14 cellular contexts compared by ENCODE assay signal in genomic region chr12:4700621-4701026, GRCh38. TPM values are rescaled to one million over a fixed set of nuclear protein-coding genes. Genes with fewer than 3 reads are reported as not detected.
DNase-seq lines count a peak whose midpoint lies in the region; ATAC-seq and TF ChIP-seq lines count a peak whose summit lies in the region.
"Had no signal": no experiment of that assay in that cellular context is flagged by ENCODE, and none has a peak within 500 bp of the region (broad histone marks: within the 10 kb centered on the region; RNA-seq: fewer than 3 reads in every experiment).

No MANE protein-coding gene starts in this region.

- no peaks in the 10 kb centered on the region for H3K4me1 ChIP-seq in body of pancreas

- no peaks in the 10 kb centered on the region for H3K36me3 ChIP-seq in body of pancreas (replicated peaks in 1 of 2; ENCODE audit: insufficient read depth in 1 of 2, low read depth in 2 of 2)

- no peak for TF ChIP-seq POLR2A in body of pancreas (IDR thresholded peaks at IDR 0.05)

- DNase-seq in MV-4-11 (lab: John Stamatoyannopoulos, UW): peak; percentile 54
- DNase-seq in body of pancreas: peak; percentile 17 to 54 (median 30)
- DNase-seq in iPS-NIHi11 (ENCODE audit: low spot score): peak; percentile 22
- peak; percentile 13 for DNase-seq in stromal cell of bone marrow (ENCODE audit: low read depth)
- DNase-seq in activated CD4-positive, CD25-positive, alpha-beta regulatory T cell (lab: John Stamatoyannopoulos, UW): no peak
- DNase-seq in NCI-H526 treated with DMSO at 0.1 percent for 48 hours (lab: John Stamatoyannopoulos, UW): no peak
- DNase-seq: activated CD4-positive, alpha-beta memory T cell treated with anti-CD3 and anti-CD28 coated beads for 36 hours; activated naive CD8-positive, alpha-beta T cell treated with anti-CD3 and anti-CD28 coated beads, Interleukin-2, amount 10 ng/mL, durations not matched to agents 7 days and 5 days; NCI-H510A; SK-N-SH had no signal

- no peak overlapping the region for H3K27ac ChIP-seq in body of pancreas
- H3K27ac ChIP-seq: epithelial cell of prostate had no signal

- H3K4me3 ChIP-seq in body of pancreas: no peak overlapping the region

- H3K27me3 ChIP-seq in body of pancreas: no peaks in the 10 kb centered on the region

- H3K9me3 ChIP-seq in body of pancreas: no peaks in the 10 kb centered on the region
- H3K9me3 ChIP-seq: SK-N-SH had no signal

- TF ChIP-seq CTCF in body of pancreas (IDR thresholded peaks at IDR 0.05): no peak

- ATAC-seq in body of pancreas (peak; percentile 52), GM18502 (IDR thresholded peaks at IDR 0.05; ENCODE audit: poor library complexity, unreplicated experiment) (no peak), GM18498 (IDR thresholded peaks at IDR 0.05; ENCODE audit: unreplicated experiment) (no peak)
- ATAC-seq: left colon had no signal

- intact Hi-C loops in body of pancreas (cut with DNase I): no loop called here

- WGBS in body of pancreas, 2 donors: 77 to 78% methylated on average over 10 of the region's 10 CpGs

RNA-seq across cellular contexts. Expression of gene GALNT8, which starts 19.6 kb away (rescaled TPM):
- 1 to 10 TPM in 1 of 2 donors, under 1 TPM in 1; 0.52 to 1.3 TPM for total RNA-seq in body of pancreas

RNA-seq across cellular contexts. Expression of gene NDUFA9, which starts 51.7 kb away (rescaled TPM):
- 10 to 100 TPM; 12.5 to 16.9 TPM for total RNA-seq in body of pancreas

RNA-seq across cellular contexts. Expression of gene AKAP3, which starts 51.8 kb away (rescaled TPM):
- total RNA-seq in body of pancreas: 1 to 10 TPM; 3.4 to 8.2 TPM

Comparison
In these comparisons a context has a peak if more than half of its experiments do, and no peak if none do; other contexts are left out.
1. DNase-seq: peak in MV-4-11 (single experiment), body of pancreas (4 of 4), iPS-NIHi11 (single experiment) and stromal cell of bone marrow (single experiment); none in activated CD4-positive, CD25-positive, alpha-beta regulatory T cell (0 of 4) and NCI-H526 treated with DMSO at 0.1 percent for 48 hours (single experiment).